Comparison of ENCODE assay signal across 23 cellular contexts in genomic region chr10:45599021-45599603, GRCh38.
A peak's percentile ranks its signal among the peaks of the same experiment; 100 is the strongest.
DNase-seq lines count a peak whose midpoint lies in the region; ATAC-seq and TF ChIP-seq lines count a peak whose summit lies in the region.
"Had no signal": no experiment of that assay in that cellular context is flagged by ENCODE, and none has a peak within 500 bp of the region (broad histone marks: within the 10 kb centered on the region; RNA-seq: fewer than 3 reads in every experiment).

No MANE protein-coding gene starts in this region.

- no peak overlapping the region for H3K4ac ChIP-seq in mesenchymal stem cell (ENCODE audit: low read depth in 1 of 2, low read length in 2 of 2)

- peak overlapping the region; percentile 62 for H3K27ac ChIP-seq in WERI-Rb-1
- H3K27ac ChIP-seq in hepatocyte = peak overlapping the region; percentile 25
- no peak overlapping the region for H3K27ac ChIP-seq in mesenchymal stem cell (ENCODE audit: low read length, poor library complexity, severe bottlenecking)
- H3K27ac ChIP-seq: SK-N-MC had no signal

- DNase-seq in NCI-H524 treated with DMSO at 0.1 percent for 48 hours (lab: John Stamatoyannopoulos, UW) = peak; percentile 38
- DNase-seq in WERI-Rb-1 = peak; percentile 38
- peak; percentile 27 for DNase-seq in hepatocyte (ENCODE audit: low spot score)
- DNase-seq in mesenchymal stem cell = peak; percentile 12
- DNase-seq in GOT3 (lab: John Stamatoyannopoulos, UW) = no peak
- no peak for DNase-seq in NCI-H69 (lab: John Stamatoyannopoulos, UW)
- DNase-seq in nucleus accumbens (lab: John Stamatoyannopoulos, UW) = no peak
- DNase-seq: 8988T; ACHN; CD4-positive, CD25-positive, alpha-beta regulatory T cell; DMS153; DND-41; KG1; MG63; NCI-H1105 treated with DMSO at 0.1 percent for 48 hours; NCI-H1694; NCI-H2029 treated with DMSO at 0.1 percent for 48 hours; NCI-H446 treated with DMSO at 0.1 percent for 48 hours; RPMI8226; SHP77 treated with DMSO at 0.1 percent for 48 hours; SW 1271 had no signal

- H4K91ac ChIP-seq in mesenchymal stem cell (ENCODE audit: low read length) = no peak overlapping the region

- ATAC-seq in HG03469 (IDR thresholded peaks at IDR 0.05; ENCODE audit: unreplicated experiment) = no peak

- H3K23ac ChIP-seq in mesenchymal stem cell (ENCODE audit: low read length in 2 of 2) = no peak overlapping the region

- no peaks in the 10 kb centered on the region for H3K79me2 ChIP-seq in hepatocyte

- H3K4me1 ChIP-seq in hepatocyte (ENCODE audit: insufficient read depth) (no peaks in the 10 kb centered on the region), mesenchymal stem cell (ENCODE audit: control insufficient read depth, insufficient read depth, low read depth, low read length) (no peaks in the 10 kb centered on the region)

- no peak overlapping the region for H3K4me2 ChIP-seq in hepatocyte
- no peak overlapping the region for H3K4me2 ChIP-seq in mesenchymal stem cell (ENCODE audit: low read length, poor library complexity, severe bottlenecking)

- peaks cover 2% of the 10 kb centered on the region for H3K79me1 ChIP-seq in mesenchymal stem cell (replicated peaks; ENCODE audit: low read length, poor library complexity, severe bottlenecking)

- peaks cover 4% of the 10 kb centered on the region for H3K9me3 ChIP-seq in WERI-Rb-1 (ENCODE audit: severe bottlenecking)
- no peaks in the 10 kb centered on the region for H3K9me3 ChIP-seq in hepatocyte (ENCODE audit: low read depth)
- H3K9me3 ChIP-seq in mesenchymal stem cell (ENCODE audit: control insufficient read depth, low read length) = peaks cover 6% of the 10 kb centered on the region
- H3K9me3 ChIP-seq: MG63 had no signal

- H3K9me2 ChIP-seq in hepatocyte (replicated peaks; ENCODE audit: insufficient read depth) = no peaks in the 10 kb centered on the region

- H3K9ac ChIP-seq in mesenchymal stem cell (ENCODE audit: low read length) = no peak overlapping the region

- H2BK12ac ChIP-seq in mesenchymal stem cell (ENCODE audit: low read length in 2 of 2) = no peak overlapping the region

- TF ChIP-seq CTCF in WERI-Rb-1 (IDR thresholded peaks at IDR 0.05; ENCODE audit: low read depth, low read length) (no peak), hepatocyte (IDR thresholded peaks at IDR 0.05; ENCODE audit: poor library complexity) (no peak)

- 60% methylated on average over 7 of the region's 7 CpGs for WGBS in hepatocyte (ENCODE audit: low lambda C conversion rate, missing lambda C conversion rate)
- 79% methylated on average over 7 of the region's 7 CpGs for WGBS in mesenchymal stem cell

- H2AK5ac ChIP-seq in mesenchymal stem cell (ENCODE audit: low read length, severe bottlenecking) = no peak overlapping the region

- H2BK15ac ChIP-seq in mesenchymal stem cell (ENCODE audit: low read depth, poor library complexity, severe bottlenecking) = no peak overlapping the region

- H2BK5ac ChIP-seq in mesenchymal stem cell (ENCODE audit: low read depth, low read length, poor library complexity, severe bottlenecking) = no peak overlapping the region

- H3K4me3 ChIP-seq in WERI-Rb-1 (ENCODE audit: low read depth, low read length) (no peak overlapping the region), hepatocyte (no peak overlapping the region), mesenchymal stem cell (ENCODE audit: insufficient read depth in 1 of 2, low read depth in 1 of 2, low read length in 2 of 2) (no peak overlapping the region)
- H3K4me3 ChIP-seq: MG63, SK-N-MC had no signal

- H2AFZ ChIP-seq in hepatocyte (no peak overlapping the region), mesenchymal stem cell (ENCODE audit: low read depth, low read length) (no peak overlapping the region)

- no peak overlapping the region for H3K14ac ChIP-seq in mesenchymal stem cell (ENCODE audit: low read length in 2 of 2)

- H3K36me3 ChIP-seq in WERI-Rb-1 = no peaks in the 10 kb centered on the region
- no peaks in the 10 kb centered on the region for H3K36me3 ChIP-seq in hepatocyte (replicated peaks; ENCODE audit: insufficient read depth, low read depth)
- H3K36me3 ChIP-seq in mesenchymal stem cell (ENCODE audit: control insufficient read depth in 1 of 2, insufficient read depth in 2 of 2, low read depth in 1 of 2, low read length in 2 of 2) = no peaks in the 10 kb centered on the region
- H3K36me3 ChIP-seq: MG63 had no signal

- no peak overlapping the region for H4K8ac ChIP-seq in mesenchymal stem cell (ENCODE audit: low read length)

- H2BK120ac ChIP-seq in mesenchymal stem cell (ENCODE audit: low read depth, low read length) = no peak overlapping the region

- H3K27me3 ChIP-seq in WERI-Rb-1 (ENCODE audit: insufficient read depth, low read depth, severe bottlenecking) = no peaks in the 10 kb centered on the region
- H3K27me3 ChIP-seq in hepatocyte = no peaks in the 10 kb centered on the region
- H3K27me3 ChIP-seq in mesenchymal stem cell (ENCODE audit: control insufficient read depth in 1 of 2, insufficient read depth in 1 of 2, low read length in 2 of 2) = peaks cover 0 to 23% of the 10 kb centered on the region in 2 experiments
- H3K27me3 ChIP-seq: MG63 had no signal

- no peaks in the 10 kb centered on the region for H4K20me1 ChIP-seq in hepatocyte (ENCODE audit: insufficient read depth, poor library complexity, severe bottlenecking)

- no peak overlapping the region for H3K18ac ChIP-seq in mesenchymal stem cell (ENCODE audit: low read depth in 1 of 2, low read length in 2 of 2)

Comparison
In these comparisons a context has a peak if more than half of its experiments do, and no peak if none do; other contexts are left out.
1. DNase-seq: peak in NCI-H524 treated with DMSO at 0.1 percent for 48 hours (single experiment), WERI-Rb-1 (single experiment), hepatocyte (single experiment) and mesenchymal stem cell (single experiment); none in GOT3 (single experiment), NCI-H69 (single experiment) and nucleus accumbens (0 of 56).